Comparison of ENCODE assay signal across 7 cellular contexts in genomic region chr20:63102720-63103375, GRCh38.
DNase-seq lines count a peak whose midpoint lies in the region; ATAC-seq and TF ChIP-seq lines count a peak whose summit lies in the region.

No MANE protein-coding gene starts in this region.

- no peaks in the 10 kb centered on the region for H3K9me3 ChIP-seq in colonic mucosa

- peak overlapping the region; percentile 85 for H3K4me3 ChIP-seq in colonic mucosa

- H3K27me3 ChIP-seq in colonic mucosa: no peaks in the 10 kb centered on the region

- peak overlapping the region in 1 of 2 donors; percentile 81 for H3K9ac ChIP-seq in colonic mucosa (ENCODE audit: low read depth in 2 of 2, low read length in 2 of 2)

- H3K27ac ChIP-seq in colonic mucosa: no peak overlapping the region

- intact Hi-C loops in colonic mucosa (cut with DNase I): no loop called here

- H3K36me3 ChIP-seq in colonic mucosa: no peaks in the 10 kb centered on the region

- no peak for TF ChIP-seq CTCF in colonic mucosa (IDR thresholded peaks at IDR 0.05)

- DNase-seq in HCEC 1CT: peak; percentile 11
- peak; percentile 62 for DNase-seq in activated CD4-positive, CD25-positive, alpha-beta regulatory T cell treated with anti-CD3 and anti-CD28 coated beads, Interleukin-2, amount 50 U/mL, for 72 hours
- DNase-seq in colonic mucosa: peak; percentile 36
- peak; percentile 27 for DNase-seq in middle frontal gyrus (ENCODE audit: extremely low spot score, low spot score)
- DNase-seq in stimulated activated CD8-positive, alpha-beta memory T cell treated with anti-CD3 and anti-CD28 coated beads, Interleukin-15, amount 100 ng/mL, for 24 hours (ENCODE audit: low read depth): peak; percentile 32

- no peaks in the 10 kb centered on the region for H3K4me1 ChIP-seq in colonic mucosa

- ATAC-seq in GM21786 (IDR thresholded peaks at IDR 0.05; ENCODE audit: unreplicated experiment): no peak
- ATAC-seq in HG03025 (IDR thresholded peaks at IDR 0.05; ENCODE audit: low FRiP score, unreplicated experiment): no peak

Comparison
In these comparisons a context has a peak if more than half of its experiments do, and no peak if none do; other contexts are left out.
1. DNase-seq: peak in every context shown above with its lines; median percentile 62 in activated CD4-positive, CD25-positive, alpha-beta regulatory T cell treated with anti-CD3 and anti-CD28 coated beads, Interleukin-2, amount 50 U/mL, for 72 hours; 36 in colonic mucosa; 32 in stimulated activated CD8-positive, alpha-beta memory T cell treated with anti-CD3 and anti-CD28 coated beads, Interleukin-15, amount 100 ng/mL, for 24 hours; 27 in middle frontal gyrus; 11 in HCEC 1CT.